In the genomic region with DNA sequence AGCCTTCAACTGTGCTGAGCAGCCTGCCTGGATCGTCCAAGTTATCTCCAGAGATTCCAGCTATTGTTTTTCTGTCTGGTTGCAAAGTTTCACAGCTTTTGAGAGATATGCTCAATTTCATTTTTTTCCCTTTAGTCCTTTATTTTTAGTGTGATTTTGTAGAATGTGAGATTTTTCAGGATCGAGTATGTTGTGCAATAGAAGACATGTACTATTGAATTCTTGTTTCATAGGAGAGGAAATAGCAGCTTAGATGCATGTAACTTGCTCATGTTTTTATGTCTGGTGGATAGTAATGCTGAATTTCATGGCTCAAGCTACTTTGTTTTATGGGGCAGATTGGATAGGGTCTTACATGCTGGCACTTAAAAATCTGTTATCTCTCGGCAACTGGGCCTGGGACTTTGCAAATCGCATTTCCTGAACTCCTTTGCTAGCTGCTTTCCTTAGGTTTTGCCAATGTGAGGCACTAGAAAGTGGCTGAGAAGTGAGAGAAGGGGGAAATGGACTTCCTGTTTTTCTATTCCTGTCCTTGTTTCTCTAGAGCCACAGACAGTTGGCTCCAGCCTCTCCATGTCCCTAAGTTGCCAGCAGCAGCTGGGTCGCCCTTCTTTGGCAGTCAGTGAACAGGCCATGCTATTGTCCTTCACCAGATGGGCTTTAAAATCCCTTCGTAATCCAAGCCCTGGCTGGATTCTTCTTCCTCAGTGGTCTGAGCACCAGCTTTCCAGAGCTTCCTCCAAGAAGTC, we compare ENCODE assay signal across 12 cellular contexts.
DNase-seq lines count a peak whose midpoint lies in the region; ATAC-seq lines count a peak whose summit lies in the region.
"Had no signal": no experiment of that assay in that cellular context is flagged by ENCODE, and none has a peak within 500 bp of the region (broad histone marks: within the 10 kb centered on the region; RNA-seq: fewer than 3 reads in every experiment).

No MANE protein-coding gene starts in this region.

- DNase-seq in Ammon's horn (ENCODE audit: low spot score) = peak; percentile 90
- DNase-seq in MV-4-11 (lab: John Stamatoyannopoulos, UW) = peak; percentile 90
- DNase-seq in cerebellar cortex (ENCODE audit: low spot score) = peak; percentile 27
- DNase-seq in myocyte (ENCODE audit: low read depth) = peak; percentile 76
- DNase-seq in A172 (ENCODE audit: low spot score) = no peak
- DNase-seq: activated CD4-positive, CD25-positive, alpha-beta regulatory T cell; activated T-cell treated with anti-CD3 and anti-CD28 coated beads, Interleukin-2, amount 50 U/mL, for 24 hours; naive B cell; NCI-H2107 had no signal

- ATAC-seq in HG03025 (IDR thresholded peaks at IDR 0.05; ENCODE audit: low FRiP score, unreplicated experiment) = no peak
- no peak for ATAC-seq in HG02870 (IDR thresholded peaks at IDR 0.05; ENCODE audit: unreplicated experiment)
- no peak for ATAC-seq in HG03108 (IDR thresholded peaks at IDR 0.05; ENCODE audit: unreplicated experiment)
